In genomic region chr20:50368813-50369224, GRCh38 we compare ENCODE assay signal across 11 cellular contexts.
DNase-seq lines count a peak whose midpoint lies in the region; ATAC-seq and TF ChIP-seq lines count a peak whose summit lies in the region.
"Had no signal": no experiment of that assay in that cellular context is flagged by ENCODE, and none has a peak within 500 bp of the region (broad histone marks: within the 10 kb centered on the region; RNA-seq: fewer than 3 reads in every experiment).

No MANE protein-coding gene starts in this region.

- peak; percentile 16 for ATAC-seq in Right ventricle myocardium superior (ENCODE audit: poor library complexity)
- ATAC-seq in SK-N-SH treated with all-trans-retinoic acid at 6 μM for 48 hours, result peak; percentile 68
- ATAC-seq in upper lobe of left lung (ENCODE audit: low FRiP score in 2 of 2), result peak; percentile 32 to 40
- ATAC-seq in GM21786 (IDR thresholded peaks at IDR 0.05; ENCODE audit: unreplicated experiment), result no peak
- no peak for ATAC-seq in GM18505 (IDR thresholded peaks at IDR 0.05; ENCODE audit: unreplicated experiment)
- no peak for ATAC-seq in GM19467 (IDR thresholded peaks at IDR 0.05; ENCODE audit: unreplicated experiment)

- H3K36me3 ChIP-seq in right atrium auricular region, result no peaks in the 10 kb centered on the region
- H3K36me3 ChIP-seq in upper lobe of left lung, result no peaks in the 10 kb centered on the region

- TF ChIP-seq CTCF in right atrium auricular region (IDR thresholded peaks at IDR 0.05) (no peak), fibroblast of the aortic adventitia (IDR thresholded peaks at IDR 0.05; ENCODE audit: insufficient read depth, low read length) (no peak), upper lobe of left lung (IDR thresholded peaks at IDR 0.05) (no peak)

- peaks cover 0 to 5% of the 10 kb centered on the region in 2 donors for H3K4me1 ChIP-seq in right atrium auricular region
- peaks cover 9 to 17% (median 14%) of the 10 kb centered on the region in 4 donors for H3K4me1 ChIP-seq in upper lobe of left lung

- intact Hi-C loops in Right ventricle myocardium superior (cut with DNase I), result no loop called here

- WGBS in upper lobe of left lung, 2 donors, result 58 to 81% methylated on average over 4 of the region's 4 CpGs

- no peak for TF ChIP-seq EP300 in upper lobe of left lung (IDR thresholded peaks at IDR 0.05)

- no peaks in the 10 kb centered on the region for H3K27me3 ChIP-seq in right atrium auricular region
- no peaks in the 10 kb centered on the region for H3K27me3 ChIP-seq in upper lobe of left lung

- no peak overlapping the region for H3K4me3 ChIP-seq in right atrium auricular region
- H3K4me3 ChIP-seq in fibroblast of the aortic adventitia (ENCODE audit: low read depth, low read length), result no peak overlapping the region
- H3K4me3 ChIP-seq in upper lobe of left lung, result no peak overlapping the region
- H3K4me3 ChIP-seq: coronary artery had no signal

- no peak overlapping the region for H3K27ac ChIP-seq in right atrium auricular region
- peak overlapping the region; percentile 25 to 71 (median 46) for H3K27ac ChIP-seq in upper lobe of left lung
- H3K27ac ChIP-seq: coronary artery had no signal

- H3K9me3 ChIP-seq in right atrium auricular region (no peaks in the 10 kb centered on the region), upper lobe of left lung (no peaks in the 10 kb centered on the region)

- no peak for TF ChIP-seq POLR2A in upper lobe of left lung (IDR thresholded peaks at IDR 0.05)
- no peak for TF ChIP-seq POLR2A in GM18505 (IDR thresholded peaks at IDR 0.05; ENCODE audit: borderline replicate concordance, extremely low read depth, insufficient read depth, insufficient read length)

- DNase-seq in Right ventricle myocardium superior (no peak), right atrium auricular region (ENCODE audit: low spot score) (no peak), fibroblast of the aortic adventitia (ENCODE audit: low read depth) (peak; percentile 34), upper lobe of left lung (no peak)
- DNase-seq: activated CD4-positive, CD25-positive, alpha-beta regulatory T cell; activated naive CD8-positive, alpha-beta T cell treated with anti-CD3 and anti-CD28 coated beads, Interleukin-2, amount 10 ng/mL, durations not matched to agents 7 days and 5 days had no signal

TF ChIP-seq in SK-N-SH treated with all-trans-retinoic acid at 6 μM for 48 hours, 23 proteins besides CTCF, POLR2A, EP300 and RAD21:
- TF ChIP-seq RARB (CRISPR knock-in tag; IDR thresholded peaks at IDR 0.05), result no peak
- TF ChIP-seq, protein P1, sequence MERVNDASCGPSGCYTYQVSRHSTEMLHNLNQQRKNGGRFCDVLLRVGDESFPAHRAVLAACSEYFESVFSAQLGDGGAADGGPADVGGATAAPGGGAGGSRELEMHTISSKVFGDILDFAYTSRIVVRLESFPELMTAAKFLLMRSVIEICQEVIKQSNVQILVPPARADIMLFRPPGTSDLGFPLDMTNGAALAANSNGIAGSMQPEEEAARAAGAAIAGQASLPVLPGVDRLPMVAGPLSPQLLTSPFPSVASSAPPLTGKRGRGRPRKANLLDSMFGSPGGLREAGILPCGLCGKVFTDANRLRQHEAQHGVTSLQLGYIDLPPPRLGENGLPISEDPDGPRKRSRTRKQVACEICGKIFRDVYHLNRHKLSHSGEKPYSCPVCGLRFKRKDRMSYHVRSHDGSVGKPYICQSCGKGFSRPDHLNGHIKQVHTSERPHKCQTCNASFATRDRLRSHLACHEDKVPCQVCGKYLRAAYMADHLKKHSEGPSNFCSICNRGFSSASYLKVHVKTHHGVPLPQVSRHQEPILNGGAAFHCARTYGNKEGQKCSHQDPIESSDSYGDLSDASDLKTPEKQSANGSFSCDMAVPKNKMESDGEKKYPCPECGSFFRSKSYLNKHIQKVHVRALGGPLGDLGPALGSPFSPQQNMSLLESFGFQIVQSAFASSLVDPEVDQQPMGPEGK (CRISPR knock-in tag; IDR thresholded peaks at IDR 0.05; ENCODE audit: borderline replicate concordance), result no peak
- no peak for TF ChIP-seq POU6F1 (CRISPR knock-in tag; IDR thresholded peaks at IDR 0.05; ENCODE audit: borderline replicate concordance, low read depth)
- no peak for TF ChIP-seq ZFP30 (CRISPR knock-in tag; IDR thresholded peaks at IDR 0.05)
- no peak for TF ChIP-seq ISL1 (CRISPR knock-in tag; IDR thresholded peaks at IDR 0.05)
- TF ChIP-seq TCF4 (CRISPR knock-in tag; IDR thresholded peaks at IDR 0.05; ENCODE audit: borderline replicate concordance), result no peak
- no peak for TF ChIP-seq ESRRG (CRISPR knock-in tag; IDR thresholded peaks at IDR 0.05)
- TF ChIP-seq, protein P2, sequence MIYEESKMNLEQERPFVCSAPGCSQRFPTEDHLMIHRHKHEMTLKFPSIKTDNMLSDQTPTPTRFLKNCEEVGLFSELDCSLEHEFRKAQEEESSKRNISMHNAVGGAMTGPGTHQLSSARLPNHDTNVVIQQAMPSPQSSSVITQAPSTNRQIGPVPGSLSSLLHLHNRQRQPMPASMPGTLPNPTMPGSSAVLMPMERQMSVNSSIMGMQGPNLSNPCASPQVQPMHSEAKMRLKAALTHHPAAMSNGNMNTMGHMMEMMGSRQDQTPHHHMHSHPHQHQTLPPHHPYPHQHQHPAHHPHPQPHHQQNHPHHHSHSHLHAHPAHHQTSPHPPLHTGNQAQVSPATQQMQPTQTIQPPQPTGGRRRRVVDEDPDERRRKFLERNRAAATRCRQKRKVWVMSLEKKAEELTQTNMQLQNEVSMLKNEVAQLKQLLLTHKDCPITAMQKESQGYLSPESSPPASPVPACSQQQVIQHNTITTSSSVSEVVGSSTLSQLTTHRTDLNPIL (CRISPR knock-in tag; IDR thresholded peaks at IDR 0.05; ENCODE audit: low read depth), result no peak
- no peak for TF ChIP-seq CSDC2 (CRISPR knock-in tag; IDR thresholded peaks at IDR 0.05)
- TF ChIP-seq ZNF565 (CRISPR knock-in tag; conservative IDR thresholded peaks at IDR 0.05; ENCODE audit: low read depth), result no peak
- no peak for TF ChIP-seq GLIS3 (CRISPR knock-in tag; IDR thresholded peaks at IDR 0.05)
- no peak for TF ChIP-seq ARNTL (CRISPR knock-in tag; IDR thresholded peaks at IDR 0.05; ENCODE audit: borderline replicate concordance, low read depth)
- TF ChIP-seq TOX (CRISPR knock-in tag; IDR thresholded peaks at IDR 0.05; ENCODE audit: borderline replicate concordance), result no peak
- TF ChIP-seq PPARA (CRISPR knock-in tag; IDR thresholded peaks at IDR 0.05; ENCODE audit: borderline replicate concordance), result no peak
- no peak for TF ChIP-seq ZNF8 (CRISPR knock-in tag; IDR thresholded peaks at IDR 0.05)
- no peak for TF ChIP-seq ZC3H10 (CRISPR knock-in tag; IDR thresholded peaks at IDR 0.05)
- no peak for TF ChIP-seq ZNF70 (CRISPR knock-in tag; IDR thresholded peaks at IDR 0.05)
- TF ChIP-seq CSRNP3 (CRISPR knock-in tag; IDR thresholded peaks at IDR 0.05), result no peak
- TF ChIP-seq SNAI2 (CRISPR knock-in tag; IDR thresholded peaks at IDR 0.05), result no peak
- no peak for TF ChIP-seq OSR1 (CRISPR knock-in tag; IDR thresholded peaks at IDR 0.05)

Comparison
In these comparisons a context has a peak if more than half of its experiments do, and no peak if none do; other contexts are left out.
1. ATAC-seq: peak in Right ventricle myocardium superior (single experiment), SK-N-SH treated with all-trans-retinoic acid at 6 μM for 48 hours (single experiment) and upper lobe of left lung (2 of 2); none in GM21786 (single experiment), GM18505 (single experiment) and GM19467 (single experiment).
2. H3K27ac ChIP-seq: peak in upper lobe of left lung (4 of 4); none in right atrium auricular region (0 of 2).